Comparison of ENCODE assay signal across 24 cellular contexts in the genomic region with DNA sequence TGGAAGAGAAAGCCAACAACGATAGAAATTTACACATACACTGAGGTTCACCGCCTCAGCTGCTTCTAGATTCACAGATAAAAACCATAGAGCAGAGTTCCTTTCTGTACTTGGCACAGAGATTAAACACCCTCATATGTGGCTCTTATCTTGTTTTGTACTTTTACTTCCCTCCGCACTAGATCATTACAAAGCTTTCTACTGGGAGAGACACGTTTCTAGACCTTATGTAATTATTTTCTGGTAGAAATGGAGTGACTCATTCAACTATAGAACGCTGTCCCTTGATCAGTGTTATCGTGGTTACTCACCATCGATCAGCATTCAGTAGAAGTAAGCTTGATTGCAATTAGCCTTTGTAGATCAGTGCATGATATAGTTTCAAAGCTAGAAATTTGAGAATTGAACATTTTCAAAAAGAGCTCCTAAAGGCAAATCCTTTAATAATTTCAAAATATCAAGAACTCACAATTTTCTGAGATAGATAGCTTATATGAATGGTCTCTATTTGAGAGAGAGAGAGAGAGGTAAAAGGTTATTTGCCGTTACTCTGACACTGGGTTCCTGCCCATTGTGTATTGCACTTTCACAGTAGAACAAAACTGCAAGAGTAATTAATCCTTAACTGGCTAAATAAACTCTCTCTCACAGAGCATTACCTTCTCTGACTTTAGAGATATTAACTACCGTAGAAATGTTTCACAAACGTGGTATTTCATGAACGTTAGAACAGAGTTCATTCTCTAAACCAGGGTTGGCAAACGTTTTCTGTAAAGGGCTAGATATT. TPM values are rescaled to one million over a fixed set of nuclear protein-coding genes. Genes with fewer than 3 reads are reported as not detected.
A peak's percentile ranks its signal among the peaks of the same experiment; 100 is the strongest.
DNase-seq lines count a peak whose midpoint lies in the region; ATAC-seq and TF ChIP-seq lines count a peak whose summit lies in the region.
"Had no signal": no experiment of that assay in that cellular context is flagged by ENCODE, and none has a peak within 500 bp of the region (broad histone marks: within the 10 kb centered on the region; RNA-seq: fewer than 3 reads in every experiment).

No MANE protein-coding gene starts in this region.

- H3K4me3 ChIP-seq in CD4-positive, CD25-positive, alpha-beta regulatory T cell (ENCODE audit: low read depth, low read length): no peak overlapping the region
- H3K4me3 ChIP-seq in PC-3 (ENCODE audit: low read length): no peak overlapping the region
- H3K4me3 ChIP-seq: esophagus squamous epithelium, gastrocnemius medialis, uterus had no signal

- no peak overlapping the region for H3K27ac Mint-ChIP-seq in CD4-positive, CD25-positive, alpha-beta regulatory T cell
- H3K27ac Mint-ChIP-seq in CD4-positive, alpha-beta T cell: peak overlapping the region; percentile 50
- H3K27ac Mint-ChIP-seq in T-cell: peak overlapping the region; percentile 53 to 73
- H3K27ac Mint-ChIP-seq: activated naive CD4-positive, alpha-beta T cell treated with anti-CD3 and anti-CD28 coated beads, Interleukin-2, amount 10 ng/mL, durations not matched to agents 7 days and 5 days; dendritic cell treated with granulocyte-macrophage colony-stimulating factor and Interleukin-4, amounts not matched to agents 40 ng/mL and 50 ng/mL, for 4 days; endodermal cell had no signal

- H3K4me2 ChIP-seq in PC-3 (ENCODE audit: low read length): no peak overlapping the region

- H3K27me3 ChIP-seq in CD4-positive, CD25-positive, alpha-beta regulatory T cell (ENCODE audit: control insufficient read depth, insufficient read depth, low read length): peaks cover 18% of the 10 kb centered on the region
- peaks cover 6% of the 10 kb centered on the region for H3K27me3 ChIP-seq in CD4-positive, alpha-beta T cell (ENCODE audit: control insufficient read depth, insufficient read depth, low read length)
- no peaks in the 10 kb centered on the region for H3K27me3 ChIP-seq in PC-3 (ENCODE audit: low read length)
- H3K27me3 ChIP-seq: esophagus squamous epithelium, gastrocnemius medialis, uterus had no signal

- no peaks in the 10 kb centered on the region for H3K9me3 ChIP-seq in CD4-positive, CD25-positive, alpha-beta regulatory T cell (ENCODE audit: control insufficient read depth in 2 of 2, low read length in 2 of 2)
- H3K9me3 ChIP-seq in CD4-positive, alpha-beta T cell (ENCODE audit: control insufficient read depth, low read length): no peaks in the 10 kb centered on the region
- H3K9me3 ChIP-seq in PC-3 (ENCODE audit: low read length): no peaks in the 10 kb centered on the region
- H3K9me3 ChIP-seq: esophagus squamous epithelium, gastrocnemius medialis, uterus had no signal

- intact Hi-C loops in CD4-positive, alpha-beta T cell (cut with DNase I, micrococcal nuclease): no loop called here
- intact Hi-C loops in PC-3 (cut with micrococcal nuclease): no loop called here

- H3K79me2 ChIP-seq in PC-3 (ENCODE audit: low read length): no peaks in the 10 kb centered on the region

- no peaks in the 10 kb centered on the region for H3K9me2 ChIP-seq in PC-3 (replicated peaks; ENCODE audit: low read length)

- DNase-seq in CD4-positive, CD25-positive, alpha-beta regulatory T cell: peak in 2 of 3 donors; percentile 12 to 14
- no peak for DNase-seq in CD4-positive, alpha-beta T cell
- DNase-seq in T-cell: no peak
- peak; percentile 8 to 51 for DNase-seq in erythroblast (lab: John Stamatoyannopoulos, UW)
- no peak for DNase-seq in PC-3
- no peak for DNase-seq in KG1 (lab: John Stamatoyannopoulos, UW)
- DNase-seq in NCI-H2081 (lab: John Stamatoyannopoulos, UW): no peak
- DNase-seq: activated naive CD4-positive, alpha-beta T cell treated with anti-CD3 and anti-CD28 coated beads, Interleukin-2, amount 10 ng/mL, durations not matched to agents 7 days and 5 days; activated T-cell treated with anti-CD3 and anti-CD28 coated beads, Interleukin-2, amount 50 U/mL, for 1 hour; aorta; C1 segment of cervical spinal cord; endodermal cell; esophagus squamous epithelium; gastrocnemius medialis; GOT3; hippocampal formation; mesendoderm; NCI-H1092 treated with DMSO at 0.1 percent for 48 hours; NCI-H187 treated with DMSO at 0.1 percent for 48 hours; NCI-H69; occipital lobe; stimulated activated naive CD8-positive, alpha-beta T cell treated with anti-CD3 and anti-CD28 coated beads, Interleukin-15, amount 100 ng/mL, for 72 hours; uterus had no signal

- H3K4me1 ChIP-seq in CD4-positive, CD25-positive, alpha-beta regulatory T cell (ENCODE audit: control insufficient read depth, insufficient read depth, low read length, poor library complexity, severe bottlenecking): no peaks in the 10 kb centered on the region
- H3K4me1 ChIP-seq in PC-3 (ENCODE audit: insufficient read depth, low read length): peaks cover 8% of the 10 kb centered on the region
- H3K4me1 ChIP-seq: esophagus squamous epithelium, gastrocnemius medialis, uterus had no signal

- peak; percentile 60 to 74 for ATAC-seq in CD4-positive, CD25-positive, alpha-beta regulatory T cell (ENCODE audit: low read depth in 2 of 2)
- ATAC-seq in CD4-positive, alpha-beta T cell (ENCODE audit: poor library complexity): peak; percentile 86
- ATAC-seq in T-cell (replicated peaks in 1 of 4) (peak; percentile 84 to 97 (median 90)), PC-3 (no peak)
- ATAC-seq: gastrocnemius medialis; stimulated activated naive CD8-positive, alpha-beta T cell treated with anti-CD3 and anti-CD28 coated beads, Interleukin-15, amount 100 ng/mL, for 72 hours had no signal

- no peaks in the 10 kb centered on the region for H3K36me3 Mint-ChIP-seq in CD4-positive, CD25-positive, alpha-beta regulatory T cell
- no peaks in the 10 kb centered on the region for H3K36me3 Mint-ChIP-seq in CD4-positive, alpha-beta T cell (ENCODE audit: low read depth)
- no peaks in the 10 kb centered on the region for H3K36me3 Mint-ChIP-seq in T-cell

- no peak for TF ChIP-seq CTCF in CD4-positive, alpha-beta T cell (IDR thresholded peaks at IDR 0.05)
- no peak for TF ChIP-seq CTCF in PC-3 (conservative IDR thresholded peaks at IDR 0.05; ENCODE audit: low read depth, low read length)

- H2AFZ ChIP-seq in PC-3 (ENCODE audit: low read length): no peak overlapping the region

- peak overlapping the region in 1 of 4 donors; percentile 4 for H3K4me3 Mint-ChIP-seq in CD4-positive, CD25-positive, alpha-beta regulatory T cell
- peak overlapping the region; percentile 9 for H3K4me3 Mint-ChIP-seq in CD4-positive, alpha-beta T cell
- H3K4me3 Mint-ChIP-seq in T-cell: peak overlapping the region in 2 of 3 donors; percentile 4 to 16
- H3K4me3 Mint-ChIP-seq: activated naive CD4-positive, alpha-beta T cell treated with anti-CD3 and anti-CD28 coated beads, Interleukin-2, amount 10 ng/mL, durations not matched to agents 7 days and 5 days; dendritic cell treated with granulocyte-macrophage colony-stimulating factor and Interleukin-4, amounts not matched to agents 40 ng/mL and 50 ng/mL, for 4 days; endodermal cell; stimulated activated naive CD8-positive, alpha-beta T cell treated with anti-CD3 and anti-CD28 coated beads, Interleukin-15, amount 100 ng/mL, for 72 hours had no signal

- H3K9ac ChIP-seq in PC-3 (ENCODE audit: low read length): no peak overlapping the region

- H3K27ac ChIP-seq in CD4-positive, CD25-positive, alpha-beta regulatory T cell (ENCODE audit: insufficient read depth, low read length, poor library complexity, severe bottlenecking): no peak overlapping the region
- H3K27ac ChIP-seq in CD4-positive, alpha-beta T cell (ENCODE audit: low read depth, low read length): no peak overlapping the region
- H3K27ac ChIP-seq in PC-3 (ENCODE audit: low read length): no peak overlapping the region
- H3K27ac ChIP-seq: esophagus squamous epithelium, gastrocnemius medialis, uterus had no signal

- no peaks in the 10 kb centered on the region for H3K36me3 ChIP-seq in CD4-positive, CD25-positive, alpha-beta regulatory T cell (ENCODE audit: control insufficient read depth, insufficient read depth, low read length)
- H3K36me3 ChIP-seq in PC-3 (ENCODE audit: low read depth, low read length): no peaks in the 10 kb centered on the region
- H3K36me3 ChIP-seq: esophagus squamous epithelium, gastrocnemius medialis, uterus had no signal

- POLR2A ChIA-PET in CD4-positive, alpha-beta T cell (lab: Charles Lee): interaction anchor here (0.6 to 1.6 kb wide), 5 partner anchors 21 to 960 kb away, joined by 4 to 6 read pairs (median 5); a partner anchor contains a TSS
- POLR2A ChIA-PET in T-cell (lab: Charles Lee) (interaction anchor here in 1 of 2 donors (0.6 to 0.7 kb wide), 3 partner anchors 12 to 1344 kb away, joined by 3 read pairs; no protein-coding TSS in a partner anchor), PC-3 (lab: Charles Lee; ENCODE audit: unreplicated experiment) (no interaction called here)

- peaks cover 24% of the 10 kb centered on the region for H3K27me3 Mint-ChIP-seq in CD4-positive, CD25-positive, alpha-beta regulatory T cell
- H3K27me3 Mint-ChIP-seq in CD4-positive, alpha-beta T cell: peaks cover 2% of the 10 kb centered on the region
- H3K27me3 Mint-ChIP-seq in T-cell: peaks cover 0 to 16% of the 10 kb centered on the region in 2 donors
- H3K27me3 Mint-ChIP-seq: dendritic cell treated with granulocyte-macrophage colony-stimulating factor and Interleukin-4, amounts not matched to agents 40 ng/mL and 50 ng/mL, for 4 days; stimulated activated naive CD8-positive, alpha-beta T cell treated with anti-CD3 and anti-CD28 coated beads, Interleukin-15, amount 100 ng/mL, for 72 hours had no signal

- BruUV-seq in PC-3 (replicated peaks; lab: Mats Ljungman, UMichigan): no TSS peak

- TF ChIP-seq POLR2A in erythroblast (IDR thresholded peaks at IDR 0.05; ENCODE audit: low read length): no peak

- H3F3A ChIP-seq in PC-3 (ENCODE audit: low read length, unreplicated experiment): no peaks in the 10 kb centered on the region

- no peaks in the 10 kb centered on the region for H4K20me1 ChIP-seq in PC-3 (ENCODE audit: low read length)

- CTCF ChIA-PET in CD4-positive, alpha-beta T cell (lab: Charles Lee): interaction anchor here (0.5 to 0.6 kb wide), 2 partner anchors 14 to 21 kb away, joined by 3 read pairs; no protein-coding TSS in a partner anchor
- CTCF ChIA-PET in T-cell (lab: Charles Lee): interaction anchor here (0.6 to 1.4 kb wide), 5 partner anchors 14 to 77 kb away, joined by 3 to 9 read pairs (median 3); a partner anchor contains a TSS
- CTCF ChIA-PET in PC-3 (lab: Charles Lee): no interaction called here

- H3K4me1 Mint-ChIP-seq in CD4-positive, CD25-positive, alpha-beta regulatory T cell: peaks cover 0 to 10% (median 4%) of the 10 kb centered on the region in 4 donors
- H3K4me1 Mint-ChIP-seq in CD4-positive, alpha-beta T cell (ENCODE audit: low read depth): peaks cover 23% of the 10 kb centered on the region
- H3K4me1 Mint-ChIP-seq in T-cell: peaks cover 11 to 15% (median 15%) of the 10 kb centered on the region in 3 donors
- H3K4me1 Mint-ChIP-seq: activated naive CD4-positive, alpha-beta T cell treated with anti-CD3 and anti-CD28 coated beads, Interleukin-2, amount 10 ng/mL, durations not matched to agents 7 days and 5 days; endodermal cell had no signal

- H3K9me3 Mint-ChIP-seq in CD4-positive, CD25-positive, alpha-beta regulatory T cell: peaks cover 0 to 7% (median 2%) of the 10 kb centered on the region in 7 donors
- H3K9me3 Mint-ChIP-seq in CD4-positive, alpha-beta T cell: no peaks in the 10 kb centered on the region
- peaks cover 0 to 7% (median 3%) of the 10 kb centered on the region in 3 donors for H3K9me3 Mint-ChIP-seq in T-cell

RNA-seq across cellular contexts. Expression of a gene that starts 26.1 kb away (rescaled TPM):
- total RNA-seq in CD4-positive, CD25-positive, alpha-beta regulatory T cell: 23.2 TPM
- 10 to 100 TPM; 12.9 to 27.5 (median 18.8) TPM for polyA plus RNA-seq in CD4-positive, CD25-positive, alpha-beta regulatory T cell
- 10 to 100 TPM; 16.8 to 19.3 TPM for total RNA-seq in CD4-positive, alpha-beta T cell
- 10 to 100 TPM; 12.8 to 23.1 (median 16.7) TPM for total RNA-seq in T-cell
- 46.4 and 53.4 TPM in 2 replicates for total RNA-seq in PC-3 (2014; rRNA removed)

Comparison
In these comparisons a context has a peak if more than half of its experiments do, and no peak if none do; other contexts are left out.
1. DNase-seq: peak in CD4-positive, CD25-positive, alpha-beta regulatory T cell (2 of 3) and erythroblast (2 of 2); none in CD4-positive, alpha-beta T cell (0 of 10), T-cell (0 of 34), PC-3 (single experiment), KG1 (single experiment) and NCI-H2081 (0 of 2).
2. H3K27ac Mint-ChIP-seq: peak in CD4-positive, alpha-beta T cell (single experiment) and T-cell (2 of 2); none in CD4-positive, CD25-positive, alpha-beta regulatory T cell (0 of 3).